Comparison of ENCODE assay signal across 10 cellular contexts in genomic region chr13:51444922-51445321, GRCh38. TPM values are rescaled to one million over a fixed set of nuclear protein-coding genes. Genes with fewer than 3 reads are reported as not detected.
A peak's percentile ranks its signal among the peaks of the same experiment; 100 is the strongest.
DNase-seq lines count a peak whose midpoint lies in the region; ATAC-seq and TF ChIP-seq lines count a peak whose summit lies in the region.
"Had no signal": no experiment of that assay in that cellular context is flagged by ENCODE, and none has a peak within 500 bp of the region (broad histone marks: within the 10 kb centered on the region; RNA-seq: fewer than 3 reads in every experiment).

No MANE protein-coding gene starts in this region.

- no peaks in the 10 kb centered on the region for H4K20me1 ChIP-seq in smooth muscle cell (ENCODE audit: low read depth)

- peaks cover 9% of the 10 kb centered on the region for H3K79me2 ChIP-seq in smooth muscle cell (ENCODE audit: low read depth)

- H3K4me3 ChIP-seq in smooth muscle cell: no peak overlapping the region

- TF ChIP-seq CTCF in smooth muscle cell (IDR thresholded peaks at IDR 0.05; ENCODE audit: borderline replicate concordance, insufficient read depth, poor library complexity, severe bottlenecking): peak; percentile 26

- H3K36me3 ChIP-seq in smooth muscle cell (ENCODE audit: low read depth): peaks cover 7% of the 10 kb centered on the region

- DNase-seq in NOMO-1 treated with DMSO at 0.1 percent for 48 hours (lab: John Stamatoyannopoulos, UW; ENCODE audit: unreplicated experiment): peak; percentile 45
- no peak for DNase-seq in NOMO-1 treated with dmso at 0.1 percent for 144 hours (lab: John Stamatoyannopoulos, UW; ENCODE audit: unreplicated experiment)
- peak; percentile 53 for DNase-seq in OCI-M1 (lab: John Stamatoyannopoulos, UW)
- peak; percentile 67 for DNase-seq in fibroblast of gingiva (ENCODE audit: low read depth)
- DNase-seq in smooth muscle cell (lab: John Stamatoyannopoulos, UW; ENCODE audit: unreplicated experiment): no peak
- DNase-seq in HEK293T (ENCODE audit: extremely low spot score): no peak
- no peak for DNase-seq in HuH-7 (ENCODE audit: low spot score)
- DNase-seq: activated naive CD8-positive, alpha-beta T cell treated with anti-CD3 and anti-CD28 coated beads for 36 hours; SW 1271 had no signal

- ATAC-seq in GM21381 (IDR thresholded peaks at IDR 0.05; ENCODE audit: unreplicated experiment): no peak

- CTCF ChIA-PET in HEK293T (lab: Yijun Ruan, JAX): interaction anchor here (1.0 kb wide), 1 partner anchor 352 kb away, joined by 3 read pairs; no protein-coding TSS in a partner anchor

- no peaks in the 10 kb centered on the region for H3K9me3 ChIP-seq in smooth muscle cell (replicated peaks; ENCODE audit: low read depth)

- POLR2A ChIA-PET in HEK293T (lab: Yijun Ruan, JAX): interaction anchor here (1.1 kb wide), 1 partner anchor 8 kb away, joined by 7 read pairs; the partner anchor contains the start of gene INTS6

- H3K27ac ChIP-seq in smooth muscle cell (ENCODE audit: low read depth): no peak overlapping the region

- H3K4me1 ChIP-seq in smooth muscle cell (ENCODE audit: low read depth): peaks cover 18% of the 10 kb centered on the region

- no peak overlapping the region for H3K9ac ChIP-seq in smooth muscle cell (ENCODE audit: low read depth)

- H2AFZ ChIP-seq in smooth muscle cell (ENCODE audit: low read depth): no peak overlapping the region

- H3F3A ChIP-seq in smooth muscle cell (ENCODE audit: low read depth): peaks cover 4% of the 10 kb centered on the region

- no peaks in the 10 kb centered on the region for H3K27me3 ChIP-seq in smooth muscle cell (ENCODE audit: low read depth)

- WGBS in smooth muscle cell (ENCODE audit: low lambda C conversion rate): 85% methylated on average over 1 of the region's 1 CpG

- no peak overlapping the region for H3K4me2 ChIP-seq in smooth muscle cell

TF ChIP-seq in HEK293T, 16 proteins besides CTCF, POLR2A, EP300 and RAD21:
- TF ChIP-seq SUZ12 (IDR thresholded peaks at IDR 0.05) (no peak), ELF4 (IDR thresholded peaks at IDR 0.05) (no peak), PKNOX1 (IDR thresholded peaks at IDR 0.05) (no peak), ZNF384 (IDR thresholded peaks at IDR 0.05) (no peak), HDGF (IDR thresholded peaks at IDR 0.05; ENCODE audit: borderline replicate concordance) (no peak), TARDBP (IDR thresholded peaks at IDR 0.05) (no peak), ARNT (IDR thresholded peaks at IDR 0.05) (no peak), FOXM1 (IDR thresholded peaks at IDR 0.05; ENCODE audit: borderline replicate concordance) (no peak), CTBP1 (IDR thresholded peaks at IDR 0.05; ENCODE audit: borderline replicate concordance) (no peak), LEF1 (IDR thresholded peaks at IDR 0.05; ENCODE audit: borderline replicate concordance) (no peak), NFRKB (IDR thresholded peaks at IDR 0.05) (no peak), FOXA1 (IDR thresholded peaks at IDR 0.05) (no peak), L3MBTL2 (conservative IDR thresholded peaks at IDR 0.05) (no peak), FOXK2 (IDR thresholded peaks at IDR 0.05) (no peak)

RNA-seq across cellular contexts. Expression of gene INTS6, which starts 7.9 kb away (rescaled TPM):
- total RNA-seq in smooth muscle cell: 51.6 and 62.2 TPM in 2 replicates
- polyA plus RNA-seq in smooth muscle cell: 22.5 and 29.7 TPM in 2 replicates

Comparison
In these comparisons a context has a peak if more than half of its experiments do, and no peak if none do; other contexts are left out.
1. DNase-seq: peak in NOMO-1 treated with DMSO at 0.1 percent for 48 hours (single experiment), OCI-M1 (single experiment) and fibroblast of gingiva (single experiment); none in NOMO-1 treated with dmso at 0.1 percent for 144 hours (single experiment), smooth muscle cell (single experiment), HEK293T (single experiment) and HuH-7 (single experiment).